In the genomic region with DNA sequence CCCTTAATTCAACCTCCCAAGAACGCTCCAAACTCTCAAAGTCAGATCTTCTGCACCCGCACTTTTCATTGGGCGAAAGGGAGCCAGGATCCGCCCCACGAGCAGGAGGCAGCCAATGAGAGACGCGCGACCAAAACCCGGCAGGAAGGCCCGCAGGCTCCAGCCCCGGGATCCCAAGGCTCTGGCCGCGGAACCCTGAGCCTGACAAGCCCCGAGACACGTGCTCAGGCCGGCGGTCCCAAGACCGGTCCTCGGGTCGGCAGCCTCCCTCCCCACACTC, we compare ENCODE assay signal across 8 cellular contexts. TPM values are rescaled to one million over a fixed set of nuclear protein-coding genes. Genes with fewer than 3 reads are reported as not detected.
DNase-seq lines count a peak whose midpoint lies in the region; FAIRE-seq and TF ChIP-seq lines count a peak whose summit lies in the region.

No MANE protein-coding gene starts in this region.

- TF ChIP-seq EP300 in suprapubic skin (IDR thresholded peaks at IDR 0.05): no peak

- FAIRE-seq in G401.6 (lab: Jason Lieb, UNC): peak; percentile 86

- H3K27ac ChIP-seq in SJSA1 (peak overlapping the region; percentile 97), suprapubic skin (peak overlapping the region; percentile 99)

- 0% methylated on average over 19 of the region's 20 CpGs for WGBS in suprapubic skin

- H3K4me1 Mint-ChIP-seq in activated naive CD4-positive, alpha-beta T cell treated with anti-CD3 and anti-CD28 coated beads for 36 hours (ENCODE audit: low read depth): peaks cover 46% of the 10 kb centered on the region

- no peaks in the 10 kb centered on the region for H3K9me3 Mint-ChIP-seq in activated naive CD4-positive, alpha-beta T cell treated with anti-CD3 and anti-CD28 coated beads for 36 hours

- H3K4me3 ChIP-seq in H7 (ENCODE audit: insufficient read depth, low read depth, low read length): peak overlapping the region; percentile 97
- H3K4me3 ChIP-seq in MG63: peak overlapping the region; percentile 93
- peak overlapping the region; percentile 93 for H3K4me3 ChIP-seq in SJSA1
- peak overlapping the region; percentile 99 for H3K4me3 ChIP-seq in suprapubic skin

- no peaks in the 10 kb centered on the region for H3K27me3 Mint-ChIP-seq in activated naive CD4-positive, alpha-beta T cell treated with anti-CD3 and anti-CD28 coated beads for 36 hours (ENCODE audit: low read depth)

- H3K4me1 ChIP-seq in SJSA1 (replicated peaks) (peaks cover 31% of the 10 kb centered on the region), suprapubic skin (peaks cover 45% of the 10 kb centered on the region)

- H3K27me3 ChIP-seq in H7 (ENCODE audit: control insufficient read depth, insufficient read depth, low read length) (no peaks in the 10 kb centered on the region), MG63 (no peaks in the 10 kb centered on the region), SJSA1 (replicated peaks) (no peaks in the 10 kb centered on the region), suprapubic skin (no peaks in the 10 kb centered on the region)

- CTCF ChIA-PET in activated naive CD4-positive, alpha-beta T cell treated with anti-CD3 and anti-CD28 coated beads for 36 hours (lab: Charles Lee): interaction anchor here (1.0 to 2.4 kb wide), 6 partner anchors 11 to 48 kb away, joined by 3 to 14 read pairs (median 3); no protein-coding TSS in a partner anchor

- DNase-seq in H7 (peak; percentile 97), MG63 (peak; percentile 91), SJSA1 (ENCODE audit: low read depth in 1 of 2, low spot score in 2 of 2) (peak; percentile 89 to 96), germinal center (ENCODE audit: low spot score) (peak; percentile 93), occipital lobe (lab: John Stamatoyannopoulos, UW) (peak; percentile 80), suprapubic skin (ENCODE audit: low spot score in 2 of 2) (peak; percentile 92 to 95)
- DNase-seq in activated naive CD4-positive, alpha-beta T cell treated with anti-CD3 and anti-CD28 coated beads for 36 hours: peak; percentile 92

- TF ChIP-seq CTCF in suprapubic skin (IDR thresholded peaks at IDR 0.05): no peak

- intact Hi-C loops in activated naive CD4-positive, alpha-beta T cell treated with anti-CD3 and anti-CD28 coated beads for 36 hours (cut with micrococcal nuclease): loop anchor here (1.0 kb wide), 6 partner anchors 23 to 173 kb away; a partner anchor contains a TSS

- peak overlapping the region; percentile 92 for H3K27ac Mint-ChIP-seq in activated naive CD4-positive, alpha-beta T cell treated with anti-CD3 and anti-CD28 coated beads for 36 hours

- H3K36me3 ChIP-seq in H7 (replicated peaks; ENCODE audit: control insufficient read depth, insufficient read depth, low read length): peaks cover 21% of the 10 kb centered on the region
- H3K36me3 ChIP-seq in MG63: peaks cover 53% of the 10 kb centered on the region
- peaks cover 52% of the 10 kb centered on the region for H3K36me3 ChIP-seq in SJSA1
- peaks cover 14% of the 10 kb centered on the region for H3K36me3 ChIP-seq in suprapubic skin

- no peak for TF ChIP-seq POLR2A in suprapubic skin (IDR thresholded peaks at IDR 0.05)

- peaks cover 33% of the 10 kb centered on the region for H3K36me3 Mint-ChIP-seq in activated naive CD4-positive, alpha-beta T cell treated with anti-CD3 and anti-CD28 coated beads for 36 hours (ENCODE audit: low read depth)

- H3K9me3 ChIP-seq in MG63 (no peaks in the 10 kb centered on the region), SJSA1 (replicated peaks) (no peaks in the 10 kb centered on the region), suprapubic skin (no peaks in the 10 kb centered on the region)

- peak overlapping the region; percentile 97 for H3K4me3 Mint-ChIP-seq in activated naive CD4-positive, alpha-beta T cell treated with anti-CD3 and anti-CD28 coated beads for 36 hours

RNA-seq across cellular contexts. Expression of a gene that starts 0.4 kb away (rescaled TPM):
- 93.9 and 101 TPM in 2 replicates for total RNA-seq in H7 (2014; rRNA removed; shearing (Covaris generic))
- 80.5 and 82.0 TPM in 2 replicates for total RNA-seq in MG63 (2014; rRNA removed; shearing (Covaris generic); ENCODE audit: low replicate concordance)
- 45.4 and 79.6 TPM in 2 replicates for total RNA-seq in SJSA1 (2014; rRNA removed; shearing (Covaris generic))
- total RNA-seq in activated naive CD4-positive, alpha-beta T cell treated with anti-CD3 and anti-CD28 coated beads for 36 hours: 100 to 1,000 TPM; 114 to 116 TPM
- total RNA-seq in occipital lobe: 12.0 TPM
- total RNA-seq in suprapubic skin: 10 to 100 TPM; 53.9 to 71.8 (median 63.9) TPM

RNA-seq across cellular contexts. Expression of a gene that starts 0.7 kb away (rescaled TPM):
- total RNA-seq in H7 (2014; rRNA removed; shearing (Covaris generic)): 42.3 and 45.9 TPM in 2 replicates
- total RNA-seq in MG63 (2014; rRNA removed; shearing (Covaris generic); ENCODE audit: low replicate concordance): 34.4 and 38.6 TPM in 2 replicates
- 20.6 and 33.1 TPM in 2 replicates for total RNA-seq in SJSA1 (2014; rRNA removed; shearing (Covaris generic))
- 10 to 100 TPM; 14.0 to 16.1 TPM for total RNA-seq in activated naive CD4-positive, alpha-beta T cell treated with anti-CD3 and anti-CD28 coated beads for 36 hours
- total RNA-seq in occipital lobe (8.4 TPM), suprapubic skin (10 to 100 TPM; 14.7 to 21.7 (median 16.9) TPM)

RNA-seq across cellular contexts. Expression of a gene that starts 35.3 kb away (rescaled TPM):
- total RNA-seq in H7 (2014; rRNA removed; shearing (Covaris generic)): 0.33 TPM in 1 of 2 replicates, not detected in the other
- not detected in 2 replicates for total RNA-seq in MG63 (2014; rRNA removed; shearing (Covaris generic); ENCODE audit: low replicate concordance)
- not detected in 2 replicates for total RNA-seq in SJSA1 (2014; rRNA removed; shearing (Covaris generic))
- 1 to 10 TPM in 1 of 2 experiments, under 1 TPM in 1; 0.57 to 1.3 TPM for total RNA-seq in activated naive CD4-positive, alpha-beta T cell treated with anti-CD3 and anti-CD28 coated beads for 36 hours
- total RNA-seq in occipital lobe: 0.62 TPM
- total RNA-seq in suprapubic skin: 1 to 10 TPM; 1.0 to 2.6 (median 2.0) TPM

RNA-seq across cellular contexts. Expression of a gene that starts 36.4 kb away (rescaled TPM):
- total RNA-seq in H7 (2014; rRNA removed; shearing (Covaris generic)): 19.2 and 20.7 TPM in 2 replicates
- 3.9 and 5.4 TPM in 2 replicates for total RNA-seq in MG63 (2014; rRNA removed; shearing (Covaris generic); ENCODE audit: low replicate concordance)
- 7.6 and 17.0 TPM in 2 replicates for total RNA-seq in SJSA1 (2014; rRNA removed; shearing (Covaris generic))
- total RNA-seq in activated naive CD4-positive, alpha-beta T cell treated with anti-CD3 and anti-CD28 coated beads for 36 hours: 10 to 100 TPM; 47.3 to 49.2 TPM
- total RNA-seq in occipital lobe: 4.7 TPM
- total RNA-seq in suprapubic skin: 10 to 100 TPM; 15.5 to 74.1 (median 35.6) TPM

RNA-seq across cellular contexts. Expression of a gene that starts 49.3 kb away (rescaled TPM):
- 4.4 and 4.5 TPM in 2 replicates for total RNA-seq in H7 (2014; rRNA removed; shearing (Covaris generic))
- total RNA-seq in MG63 (2014; rRNA removed; shearing (Covaris generic); ENCODE audit: low replicate concordance): not detected in 2 replicates
- total RNA-seq in SJSA1 (2014; rRNA removed; shearing (Covaris generic)): not detected in 2 replicates
- 1 to 10 TPM; 2.6 to 3.2 TPM for total RNA-seq in activated naive CD4-positive, alpha-beta T cell treated with anti-CD3 and anti-CD28 coated beads for 36 hours
- total RNA-seq in occipital lobe: 2.5 TPM
- total RNA-seq in suprapubic skin: 10 to 100 TPM; 19.8 to 39.0 (median 32.5) TPM

Comparison
In these comparisons a context has a peak if more than half of its experiments do, and no peak if none do; other contexts are left out.
1. Peak in every context shown above with its lines: DNase-seq, H3K4me3 ChIP-seq and H3K27ac ChIP-seq.